ENCODE assay signal across 1 cellular context in the genomic region with DNA sequence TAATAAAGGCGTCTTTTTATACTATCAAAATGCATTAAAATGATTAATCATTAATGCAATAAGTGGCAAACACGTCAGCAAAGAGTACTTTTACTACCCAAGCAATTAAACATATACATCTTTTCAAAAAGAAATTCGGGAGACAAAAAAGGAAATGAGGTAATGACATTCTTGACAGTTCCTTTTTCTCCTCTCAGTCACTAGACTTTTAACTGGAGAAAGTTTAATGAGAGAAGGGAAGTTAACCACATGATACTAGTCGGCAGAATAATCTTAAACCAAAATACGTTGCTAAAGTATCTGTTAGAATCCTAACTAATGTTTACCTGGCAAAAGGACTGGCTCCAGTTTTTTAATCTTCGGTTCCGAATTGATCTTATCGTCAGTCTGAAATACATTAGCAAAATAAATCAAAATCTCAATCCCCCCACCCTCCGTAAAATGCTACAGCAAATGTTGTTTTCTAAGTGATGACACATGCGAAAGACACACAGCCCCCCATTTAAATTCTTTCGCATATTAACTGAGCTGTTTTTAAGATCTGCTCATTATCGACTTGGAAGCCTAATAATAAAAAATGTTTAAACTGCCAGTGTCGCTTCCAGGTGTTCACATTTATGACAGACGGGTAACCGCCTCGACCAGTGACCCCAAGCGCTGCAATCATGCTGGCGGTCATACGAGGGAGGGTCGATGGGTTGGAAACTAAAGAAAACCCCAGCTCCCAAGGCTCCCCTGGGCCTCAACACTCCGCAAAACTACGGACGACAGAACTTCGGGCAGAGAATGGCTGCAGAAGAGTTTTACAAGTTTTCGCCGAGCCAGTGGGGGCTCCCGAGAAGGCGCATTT.
TF ChIP-seq lines count a peak whose summit lies in the region.

No MANE protein-coding gene starts in this region.

TF ChIP-seq in IMR-90, 13 proteins besides CTCF, POLR2A, EP300 and RAD21:
- no peak for TF ChIP-seq MAZ (IDR thresholded peaks at IDR 0.05; ENCODE audit: borderline replicate concordance, low read depth, low read length)
- TF ChIP-seq RFX5 (IDR thresholded peaks at IDR 0.05; ENCODE audit: low read depth, low read length): no peak
- no peak for TF ChIP-seq MAFK (IDR thresholded peaks at IDR 0.05; ENCODE audit: low read depth, low read length)
- TF ChIP-seq, protein P1, sequence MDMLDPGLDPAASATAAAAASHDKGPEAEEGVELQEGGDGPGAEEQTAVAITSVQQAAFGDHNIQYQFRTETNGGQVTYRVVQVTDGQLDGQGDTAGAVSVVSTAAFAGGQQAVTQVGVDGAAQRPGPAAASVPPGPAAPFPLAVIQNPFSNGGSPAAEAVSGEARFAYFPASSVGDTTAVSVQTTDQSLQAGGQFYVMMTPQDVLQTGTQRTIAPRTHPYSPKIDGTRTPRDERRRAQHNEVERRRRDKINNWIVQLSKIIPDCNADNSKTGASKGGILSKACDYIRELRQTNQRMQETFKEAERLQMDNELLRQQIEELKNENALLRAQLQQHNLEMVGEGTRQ (IDR thresholded peaks at IDR 0.05; ENCODE audit: low read depth, low read length): no peak
- TF ChIP-seq RCOR1 (IDR thresholded peaks at IDR 0.05; ENCODE audit: insufficient replicate concordance, low read length): no peak
- TF ChIP-seq MXI1 (IDR thresholded peaks at IDR 0.05; ENCODE audit: borderline replicate concordance, low read depth, low read length): no peak; the same call in 1 of the 2 replicates
- TF ChIP-seq CEBPB (IDR thresholded peaks at IDR 0.05; ENCODE audit: low read depth, low read length): no peak
- TF ChIP-seq FOS (IDR thresholded peaks at IDR 0.05; ENCODE audit: low read depth, low read length): no peak
- no peak for TF ChIP-seq CHD1 (IDR thresholded peaks at IDR 0.05; ENCODE audit: low read depth, low read length)
- no peak for TF ChIP-seq NFE2L2 (IDR thresholded peaks at IDR 0.05; ENCODE audit: low read depth, low read length)
- TF ChIP-seq SMC3 (IDR thresholded peaks at IDR 0.05; ENCODE audit: low read depth, low read length): no peak
- no peak for TF ChIP-seq BHLHE40 (IDR thresholded peaks at IDR 0.05; ENCODE audit: low read depth, low read length)
- TF ChIP-seq, protein P2, sequence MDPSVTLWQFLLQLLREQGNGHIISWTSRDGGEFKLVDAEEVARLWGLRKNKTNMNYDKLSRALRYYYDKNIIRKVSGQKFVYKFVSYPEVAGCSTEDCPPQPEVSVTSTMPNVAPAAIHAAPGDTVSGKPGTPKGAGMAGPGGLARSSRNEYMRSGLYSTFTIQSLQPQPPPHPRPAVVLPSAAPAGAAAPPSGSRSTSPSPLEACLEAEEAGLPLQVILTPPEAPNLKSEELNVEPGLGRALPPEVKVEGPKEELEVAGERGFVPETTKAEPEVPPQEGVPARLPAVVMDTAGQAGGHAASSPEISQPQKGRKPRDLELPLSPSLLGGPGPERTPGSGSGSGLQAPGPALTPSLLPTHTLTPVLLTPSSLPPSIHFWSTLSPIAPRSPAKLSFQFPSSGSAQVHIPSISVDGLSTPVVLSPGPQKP (IDR thresholded peaks at IDR 0.05; ENCODE audit: borderline replicate concordance, low read depth, low read length): no peak
